19 cellular contexts compared by ENCODE assay signal in genomic region chr10:16792675-16793074, GRCh38. TPM values are rescaled to one million over a fixed set of nuclear protein-coding genes. Genes with fewer than 3 reads are reported as not detected.
DNase-seq lines count a peak whose midpoint lies in the region; TF ChIP-seq lines count a peak whose summit lies in the region.
"Had no signal": no experiment of that assay in that cellular context is flagged by ENCODE, and none has a peak within 500 bp of the region (broad histone marks: within the 10 kb centered on the region; RNA-seq: fewer than 3 reads in every experiment).

No MANE protein-coding gene starts in this region.

- H3K9ac ChIP-seq in mesendoderm (ENCODE audit: low read length) = no peak overlapping the region

- no peak overlapping the region for H2AK5ac ChIP-seq in mesendoderm (ENCODE audit: low read length)

- H3K4me2 ChIP-seq in mesendoderm (ENCODE audit: low read length) = no peak overlapping the region
- H3K4me2 ChIP-seq: A549, smooth muscle cell had no signal

- 76 to 94% (median 79%) methylated on average over 8 of the region's 8 CpGs for WGBS in adrenal gland, 4 donors
- no CpG with 5 or more reads among the region's 8 CpGs for WGBS in mesendoderm (ENCODE audit: extremely low coverage, insufficient coverage, low lambda C conversion rate)

- H3K9me3 ChIP-seq in adrenal gland (replicated peaks in 1 of 3) = no peaks in the 10 kb centered on the region
- H3K9me3 ChIP-seq: A549, gastrocnemius medialis had no signal

- H3K79me2 ChIP-seq in mesendoderm (ENCODE audit: control insufficient read depth, insufficient read depth, low read length) = peaks cover 5% of the 10 kb centered on the region

- no peak for TF ChIP-seq CTCF in fibroblast of pulmonary artery (IDR thresholded peaks at IDR 0.05; ENCODE audit: low read length, missing control alignments)
- TF ChIP-seq CTCF in adrenal gland (IDR thresholded peaks at IDR 0.05) = no peak

- H3K36me3 ChIP-seq in adrenal gland (replicated peaks in 1 of 2) = no peaks in the 10 kb centered on the region
- no peaks in the 10 kb centered on the region for H3K36me3 ChIP-seq in mesendoderm (ENCODE audit: control insufficient read depth, insufficient read depth, low read length)
- H3K36me3 ChIP-seq: gastrocnemius medialis had no signal

- no peak overlapping the region for H2BK120ac ChIP-seq in mesendoderm (ENCODE audit: low read depth, low read length)

- H3K56ac ChIP-seq in mesendoderm (ENCODE audit: low read length) = no peak overlapping the region

- no peak overlapping the region for H3K4ac ChIP-seq in mesendoderm (ENCODE audit: low read depth, low read length)

- H3K18ac ChIP-seq in mesendoderm (ENCODE audit: low read length) = no peak overlapping the region

- H4K8ac ChIP-seq in mesendoderm (ENCODE audit: low read depth, low read length) = no peak overlapping the region

- no peaks in the 10 kb centered on the region for H3K4me1 ChIP-seq in adrenal gland (replicated peaks in 1 of 2)
- H3K4me1 ChIP-seq in mesendoderm (ENCODE audit: control insufficient read depth, low read depth, low read length) = no peaks in the 10 kb centered on the region
- H3K4me1 ChIP-seq: A549 had no signal

- no peak overlapping the region for H2BK15ac ChIP-seq in mesendoderm (replicated peaks; ENCODE audit: low read depth)

- H3K4me3 ChIP-seq in fibroblast of pulmonary artery (replicated peaks; ENCODE audit: low read depth, low read length) (no peak overlapping the region), adrenal gland (no peak overlapping the region), mesendoderm (ENCODE audit: low read length) (no peak overlapping the region)
- H3K4me3 ChIP-seq: A549, coronary artery, gastrocnemius medialis, smooth muscle cell had no signal

- DNase-seq in AG08395 (ENCODE audit: low spot score) (peak; percentile 12), RPMI7951 (ENCODE audit: low read depth) (peak; percentile 26), fibroblast of pulmonary artery (ENCODE audit: low read depth) (peak; percentile 47), non-pigmented ciliary epithelial cell (ENCODE audit: low read depth) (peak; percentile 30), adrenal gland (no peak), mesendoderm (no peak), HK-2 (ENCODE audit: unreplicated experiment) (no peak)
- DNase-seq in activated naive CD4-positive, alpha-beta T cell (lab: John Stamatoyannopoulos, UW) = no peak
- DNase-seq: activated CD4-positive, CD25-positive, alpha-beta regulatory T cell treated with anti-CD3 and anti-CD28 coated beads, Interleukin-2, amount 50 U/mL, for 72 hours; activated naive CD8-positive, alpha-beta T cell treated with anti-CD3 and anti-CD28 coated beads, Interleukin-2, amount 50 U/mL, for 24 hours; CD4-positive, CD25-positive, alpha-beta regulatory T cell; DMS53; H7; NCI-H1694; stimulated activated CD4-positive, alpha-beta T cell treated with anti-CD3 and anti-CD28 coated beads, Interleukin-4, amount 100 ng/mL, for 4 hours had no signal

- no peak overlapping the region for H4K5ac ChIP-seq in mesendoderm (ENCODE audit: low read length)

- H3K27ac ChIP-seq in adrenal gland = no peak overlapping the region
- no peak overlapping the region for H3K27ac ChIP-seq in mesendoderm (ENCODE audit: low read depth, low read length)
- H3K27ac ChIP-seq: A549, gastrocnemius medialis had no signal

- H3K23ac ChIP-seq in mesendoderm (ENCODE audit: low read length) = no peak overlapping the region

- intact Hi-C loops in adrenal gland (cut with DNase I) = no loop called here

- no peak for TF ChIP-seq POLR2A in adrenal gland (IDR thresholded peaks at IDR 0.05)

- H3K79me1 ChIP-seq in mesendoderm (ENCODE audit: low read length) = peaks cover 18% of the 10 kb centered on the region

- H3K27me3 ChIP-seq in adrenal gland (no peaks in the 10 kb centered on the region), mesendoderm (ENCODE audit: insufficient read depth, low read length, poor library complexity) (no peaks in the 10 kb centered on the region)
- H3K27me3 ChIP-seq: gastrocnemius medialis had no signal

- no peak overlapping the region for H2BK5ac ChIP-seq in mesendoderm (ENCODE audit: low read length)

RNA-seq across cellular contexts. Expression of gene RSU1, which starts 24.5 kb away (rescaled TPM):
- total RNA-seq in RPMI7951 (2014; rRNA removed; shearing (Covaris generic)) = 151 and 200 TPM in 2 replicates
- 10 to 100 TPM; 23.8 to 51.6 (median 43.4) TPM for total RNA-seq in adrenal gland
- 10 to 100 TPM; 15.6 to 96.8 (median 24.5) TPM for polyA plus RNA-seq in adrenal gland
- polyA plus RNA-seq in mesendoderm (2013, experiment 1 of 2) = 98.5 TPM
- polyA plus RNA-seq in mesendoderm (2013, experiment 2 of 2) = 104 TPM

Comparison
In these comparisons a context has a peak if more than half of its experiments do, and no peak if none do; other contexts are left out.
1. DNase-seq: peak in AG08395 (single experiment), RPMI7951 (single experiment), fibroblast of pulmonary artery (single experiment) and non-pigmented ciliary epithelial cell (single experiment); none in adrenal gland (0 of 7), mesendoderm (single experiment), HK-2 (single experiment) and activated naive CD4-positive, alpha-beta T cell (0 of 4).